Comparison of ENCODE assay signal across 10 cellular contexts in genomic region chr7:117269417-117269816, GRCh38. TPM values are rescaled to one million over a fixed set of nuclear protein-coding genes. Genes with fewer than 3 reads are reported as not detected.
A peak's percentile ranks its signal among the peaks of the same experiment; 100 is the strongest.
DNase-seq lines count a peak whose midpoint lies in the region; ATAC-seq and TF ChIP-seq lines count a peak whose summit lies in the region.
"Had no signal": no experiment of that assay in that cellular context is flagged by ENCODE, and none has a peak within 500 bp of the region (broad histone marks: within the 10 kb centered on the region; RNA-seq: fewer than 3 reads in every experiment).

No MANE protein-coding gene starts in this region.

- peak; percentile 58; the same call in 1 of the 2 replicates for ATAC-seq in Panc1
- no peak for ATAC-seq in HG03025 (IDR thresholded peaks at IDR 0.05; ENCODE audit: low FRiP score, unreplicated experiment)

- H3K4me3 Mint-ChIP-seq in T-helper 2 cell treated with Interferon-gamma antibody and Interleukin-4, amounts not matched to agents 5 μg/mL and 100 μg/mL, for 36 hours, result no peak overlapping the region

- peak; percentile 88 for DNase-seq in GM04504 (ENCODE audit: low read depth)
- DNase-seq in Panc1 (ENCODE audit: low read depth, low spot score), result peak; percentile 45
- DNase-seq in epithelial cell of proximal tubule (ENCODE audit: low read depth), result peak; percentile 87
- DNase-seq in skeletal muscle cell (ENCODE audit: low read depth), result peak; percentile 89
- DNase-seq in T-helper 2 cell treated with Interferon-gamma antibody and Interleukin-4, amounts not matched to agents 5 μg/mL and 100 μg/mL, for 36 hours (ENCODE audit: low spot score), result no peak
- DNase-seq in NOMO-1 treated with DMSO at 0.1 percent for 48 hours (lab: John Stamatoyannopoulos, UW; ENCODE audit: unreplicated experiment), result no peak
- DNase-seq: stimulated activated CD4-positive, alpha-beta T cell treated with anti-CD3 and anti-CD28 coated beads, Interleukin-12 subunit alpha, Interleukin-12 subunit beta, amount 100 ng/mL, for 4 hours; stimulated activated naive CD4-positive, alpha-beta T cell treated with Interleukin-2 at 50 U/mL for 16 hours; WERI-Rb-1 had no signal

- BruUV-seq in Panc1 (replicated peaks; lab: Mats Ljungman, UMichigan), result no TSS peak

- TF ChIP-seq CTCF in Panc1 (IDR thresholded peaks at IDR 0.05) (no peak), epithelial cell of proximal tubule (conservative IDR thresholded peaks at IDR 0.05; ENCODE audit: low read depth, low read length) (no peak)

- H3K4me1 ChIP-seq in Panc1 (ENCODE audit: control insufficient read depth, insufficient read depth, low read length), result no peaks in the 10 kb centered on the region

- in situ Hi-C loops in Panc1 (cut with HindIII; ENCODE audit: low pct_unique_long_range_greater_than_20kb, low sequenced_read_pairs), result no loop called here

- no peak overlapping the region for H3K27ac Mint-ChIP-seq in T-helper 2 cell treated with Interferon-gamma antibody and Interleukin-4, amounts not matched to agents 5 μg/mL and 100 μg/mL, for 36 hours

- H3K27ac ChIP-seq in Panc1 (ENCODE audit: low read length), result no peak overlapping the region
- H3K27ac ChIP-seq: WERI-Rb-1 had no signal

- H3K9me3 Mint-ChIP-seq in T-helper 2 cell treated with Interferon-gamma antibody and Interleukin-4, amounts not matched to agents 5 μg/mL and 100 μg/mL, for 36 hours, result no peaks in the 10 kb centered on the region

- H3K36me3 Mint-ChIP-seq in T-helper 2 cell treated with Interferon-gamma antibody and Interleukin-4, amounts not matched to agents 5 μg/mL and 100 μg/mL, for 36 hours (ENCODE audit: low read depth), result no peaks in the 10 kb centered on the region

- H3K9me3 ChIP-seq in Panc1 (ENCODE audit: control insufficient read depth, insufficient read depth, low read depth, low read length), result no peaks in the 10 kb centered on the region

- no peak overlapping the region for H3K4me3 ChIP-seq in Panc1 (ENCODE audit: low read depth in 2 of 2, low read length in 2 of 2)
- H3K4me3 ChIP-seq in epithelial cell of proximal tubule (ENCODE audit: low read depth, low read length), result no peak overlapping the region
- H3K4me3 ChIP-seq in skeletal muscle cell (ENCODE audit: low read depth, low read length), result no peak overlapping the region

- CTCF ChIA-PET in Panc1 (lab: Charles Lee), result no interaction called here

- POLR2A ChIA-PET in Panc1 (lab: Charles Lee), result no interaction called here

- H3K27me3 ChIP-seq in Panc1 (ENCODE audit: control insufficient read depth, insufficient read depth, low read length), result no peaks in the 10 kb centered on the region

- intact Hi-C loops in Panc1 (cut with micrococcal nuclease; ENCODE audit: unreplicated experiment), result no loop called here

- no peaks in the 10 kb centered on the region for H3K4me1 Mint-ChIP-seq in T-helper 2 cell treated with Interferon-gamma antibody and Interleukin-4, amounts not matched to agents 5 μg/mL and 100 μg/mL, for 36 hours (ENCODE audit: low read depth)

- no peaks in the 10 kb centered on the region for H3K27me3 Mint-ChIP-seq in T-helper 2 cell treated with Interferon-gamma antibody and Interleukin-4, amounts not matched to agents 5 μg/mL and 100 μg/mL, for 36 hours (ENCODE audit: low read depth)

- no peaks in the 10 kb centered on the region for H3K36me3 ChIP-seq in Panc1 (ENCODE audit: control insufficient read depth, insufficient read depth, low read length)
- H3K36me3 ChIP-seq: WERI-Rb-1 had no signal

RNA-seq across cellular contexts. Expression of gene WNT2, which starts 53.4 kb away (rescaled TPM):
- total RNA-seq in Panc1 (2021; ENCODE audit: unreplicated experiment), result not detected
- polyA plus RNA-seq in Panc1 (2012; ENCODE audit: insufficient read length), result not detected
- not detected in 2 replicates for total RNA-seq in epithelial cell of proximal tubule

Comparison
In these comparisons a context has a peak if more than half of its experiments do, and no peak if none do; other contexts are left out.
1. DNase-seq: peak in GM04504 (single experiment), Panc1 (single experiment), epithelial cell of proximal tubule (single experiment) and skeletal muscle cell (single experiment); none in T-helper 2 cell treated with Interferon-gamma antibody and Interleukin-4, amounts not matched to agents 5 μg/mL and 100 μg/mL, for 36 hours (single experiment) and NOMO-1 treated with DMSO at 0.1 percent for 48 hours (single experiment).